In genomic region chr19:3548594-3548993, GRCh38 we compare ENCODE assay signal across 20 cellular contexts. TPM values are rescaled to one million over a fixed set of nuclear protein-coding genes. Genes with fewer than 3 reads are reported as not detected.
A peak's percentile ranks its signal among the peaks of the same experiment; 100 is the strongest.
DNase-seq lines count a peak whose midpoint lies in the region; ATAC-seq, FAIRE-seq and TF ChIP-seq lines count a peak whose summit lies in the region.
"Had no signal": no experiment of that assay in that cellular context is flagged by ENCODE, and none has a peak within 500 bp of the region (broad histone marks: within the 10 kb centered on the region; RNA-seq: fewer than 3 reads in every experiment).

No MANE protein-coding gene starts in this region.

- no peak for ATAC-seq in GM18511 (IDR thresholded peaks at IDR 0.05; ENCODE audit: unreplicated experiment)
- ATAC-seq: left lobe of liver, PC-3 had no signal

- H3K27ac Mint-ChIP-seq in activated CD4-positive, alpha-beta T cell treated with anti-CD3 and anti-CD28 coated beads, Interleukin-2, amount 10 ng/mL, durations not matched to agents 7 days and 5 days, result peak overlapping the region; percentile 5
- H3K27ac Mint-ChIP-seq in type B pancreatic cell, result peak overlapping the region; percentile 50
- H3K27ac Mint-ChIP-seq: activated naive CD4-positive, alpha-beta T cell treated with anti-CD3 and anti-CD28 coated beads, Interleukin-2, amount 50 U/mL, for 24 hours had no signal

- no peak overlapping the region for H3K4me3 Mint-ChIP-seq in activated CD4-positive, alpha-beta T cell treated with anti-CD3 and anti-CD28 coated beads, Interleukin-2, amount 10 ng/mL, durations not matched to agents 7 days and 5 days
- H3K4me3 Mint-ChIP-seq in type B pancreatic cell, result no peak overlapping the region
- H3K4me3 Mint-ChIP-seq: activated naive CD4-positive, alpha-beta T cell treated with anti-CD3 and anti-CD28 coated beads, Interleukin-2, amount 50 U/mL, for 24 hours; brain had no signal

- CTCF ChIA-PET in activated CD4-positive, alpha-beta T cell treated with anti-CD3 and anti-CD28 coated beads, Interleukin-2, amount 10 ng/mL, durations not matched to agents 7 days and 5 days (lab: Charles Lee), result interaction anchor here (0.5 to 2.0 kb wide), 3 partner anchors 8 to 456 kb away, joined by 3 to 7 read pairs (median 6); partner anchors contain the start of genes MFSD12 and TEKTIP1

- peaks cover 19% of the 10 kb centered on the region for H3K4me1 Mint-ChIP-seq in activated CD4-positive, alpha-beta T cell treated with anti-CD3 and anti-CD28 coated beads, Interleukin-2, amount 10 ng/mL, durations not matched to agents 7 days and 5 days
- no peaks in the 10 kb centered on the region for H3K4me1 Mint-ChIP-seq in type B pancreatic cell (ENCODE audit: unreplicated experiment)
- H3K4me1 Mint-ChIP-seq: brain had no signal

- in situ Hi-C loops in SK-MEL-5 (cut with HindIII; ENCODE audit: low pct_unique_long_range_greater_than_20kb, low sequenced_read_pairs), result no loop called here

- no peak for TF ChIP-seq CTCF in type B pancreatic cell (conservative IDR thresholded peaks at IDR 0.05)

- no peaks in the 10 kb centered on the region for H3K9me3 Mint-ChIP-seq in activated CD4-positive, alpha-beta T cell treated with anti-CD3 and anti-CD28 coated beads, Interleukin-2, amount 10 ng/mL, durations not matched to agents 7 days and 5 days
- H3K9me3 Mint-ChIP-seq in type B pancreatic cell, result no peaks in the 10 kb centered on the region
- H3K9me3 Mint-ChIP-seq: activated naive CD4-positive, alpha-beta T cell treated with anti-CD3 and anti-CD28 coated beads, Interleukin-2, amount 50 U/mL, for 24 hours; brain had no signal

- POLR2A ChIA-PET in activated CD4-positive, alpha-beta T cell treated with anti-CD3 and anti-CD28 coated beads, Interleukin-2, amount 10 ng/mL, durations not matched to agents 7 days and 5 days (lab: Charles Lee), result no interaction called here

- H3K27me3 Mint-ChIP-seq in activated CD4-positive, alpha-beta T cell treated with anti-CD3 and anti-CD28 coated beads, Interleukin-2, amount 10 ng/mL, durations not matched to agents 7 days and 5 days, result no peaks in the 10 kb centered on the region
- no peaks in the 10 kb centered on the region for H3K27me3 Mint-ChIP-seq in type B pancreatic cell
- H3K27me3 Mint-ChIP-seq: activated naive CD4-positive, alpha-beta T cell treated with anti-CD3 and anti-CD28 coated beads, Interleukin-2, amount 50 U/mL, for 24 hours; brain had no signal

- FAIRE-seq in urothelium cell line (lab: Jason Lieb, UNC), result no peak
- FAIRE-seq: A204.1, frontal cortex had no signal

- peaks cover 10% of the 10 kb centered on the region for H3K36me3 Mint-ChIP-seq in activated CD4-positive, alpha-beta T cell treated with anti-CD3 and anti-CD28 coated beads, Interleukin-2, amount 10 ng/mL, durations not matched to agents 7 days and 5 days (ENCODE audit: low read depth)
- H3K36me3 Mint-ChIP-seq in type B pancreatic cell, result no peaks in the 10 kb centered on the region

- DNase-seq in activated CD4-positive, alpha-beta T cell treated with anti-CD3 and anti-CD28 coated beads, Interleukin-2, amount 10 ng/mL, durations not matched to agents 7 days and 5 days, result no peak
- no peak for DNase-seq in activated CD4-positive, alpha-beta T cell treated with anti-CD3 and anti-CD28 coated beads for 48 hours
- DNase-seq in SK-MEL-5 (ENCODE audit: low read depth, low spot score), result peak; percentile 85
- DNase-seq in inferior parietal cortex (ENCODE audit: extremely low spot score), result peak; percentile 37
- no peak for DNase-seq in type B pancreatic cell (ENCODE audit: extremely low spot score, unreplicated experiment)
- no peak for DNase-seq in urothelium cell line (ENCODE audit: low spot score)
- DNase-seq in activated effector memory CD4-positive, alpha-beta T cell treated with anti-CD3 and anti-CD28 coated beads, Interleukin-2, amount 50 U/mL, for 16 hours, result no peak
- DNase-seq: dermis blood vessel endothelial cell, DMS153, NCI-H1105 treated with DMSO at 0.1 percent for 48 hours, NCI-H524 treated with DMSO at 0.1 percent for 48 hours, PC-3, stomach had no signal

RNA-seq across cellular contexts. Expression of gene MFSD12, which starts 8.8 kb away (rescaled TPM):
- total RNA-seq in activated CD4-positive, alpha-beta T cell treated with anti-CD3 and anti-CD28 coated beads, Interleukin-2, amount 10 ng/mL, durations not matched to agents 7 days and 5 days, result 10 to 100 TPM; 62.1 to 67.6 TPM
- total RNA-seq in SK-MEL-5 (2014; rRNA removed; shearing (Covaris generic)), result 2,457 and 2,669 TPM in 2 replicates
- 3,611 and 3,895 TPM in 2 replicates for polyA plus RNA-seq in SK-MEL-5 (2015; cell fraction: cytosol; rRNA removed)
- polyA plus RNA-seq in SK-MEL-5 (2015; cell fraction: nucleus; rRNA removed), result 2,394 and 2,412 TPM in 2 replicates
- total RNA-seq in type B pancreatic cell (ENCODE audit: low replicate concordance), result 74.1 and 80.9 TPM in 2 replicates

RNA-seq across cellular contexts. Expression of gene TEKTIP1, which starts 9.6 kb away (rescaled TPM):
- total RNA-seq in activated CD4-positive, alpha-beta T cell treated with anti-CD3 and anti-CD28 coated beads, Interleukin-2, amount 10 ng/mL, durations not matched to agents 7 days and 5 days, result 1 to 10 TPM; 6.5 to 8.7 TPM
- total RNA-seq in SK-MEL-5 (2014; rRNA removed; shearing (Covaris generic)), result not detected in 2 replicates
- polyA plus RNA-seq in SK-MEL-5 (2015; cell fraction: cytosol; rRNA removed), result not detected in 2 replicates
- polyA plus RNA-seq in SK-MEL-5 (2015; cell fraction: nucleus; rRNA removed), result not detected in 2 replicates
- total RNA-seq in type B pancreatic cell (ENCODE audit: low replicate concordance), result 1.3 and 3.4 TPM in 2 replicates
- total RNA-seq: dermis blood vessel endothelial cell, epithelial cell of proximal tubule, PC-3, stomach had no signal

RNA-seq across cellular contexts. Expression of gene HMG20B, which starts 24.1 kb away (rescaled TPM):
- 10 to 100 TPM; 47.8 to 54.1 TPM for total RNA-seq in activated CD4-positive, alpha-beta T cell treated with anti-CD3 and anti-CD28 coated beads, Interleukin-2, amount 10 ng/mL, durations not matched to agents 7 days and 5 days
- 550 and 588 TPM in 2 replicates for total RNA-seq in SK-MEL-5 (2014; rRNA removed; shearing (Covaris generic))
- polyA plus RNA-seq in SK-MEL-5 (2015; cell fraction: cytosol; rRNA removed), result 1,015 and 1,089 TPM in 2 replicates
- polyA plus RNA-seq in SK-MEL-5 (2015; cell fraction: nucleus; rRNA removed), result 1,678 and 1,969 TPM in 2 replicates
- 60.1 and 78.3 TPM in 2 replicates for total RNA-seq in type B pancreatic cell (ENCODE audit: low replicate concordance)

RNA-seq across cellular contexts. Expression of gene GIPC3, which starts 36.7 kb away (rescaled TPM):
- total RNA-seq in activated CD4-positive, alpha-beta T cell treated with anti-CD3 and anti-CD28 coated beads, Interleukin-2, amount 10 ng/mL, durations not matched to agents 7 days and 5 days, result under 1 TPM; 0.57 to 0.71 TPM
- 0.29 and 0.45 TPM in 2 replicates for total RNA-seq in SK-MEL-5 (2014; rRNA removed; shearing (Covaris generic))
- 0.83 and 1.2 TPM in 2 replicates for polyA plus RNA-seq in SK-MEL-5 (2015; cell fraction: cytosol; rRNA removed)
- polyA plus RNA-seq in SK-MEL-5 (2015; cell fraction: nucleus; rRNA removed), result 0.57 and 0.76 TPM in 2 replicates
- total RNA-seq in type B pancreatic cell (ENCODE audit: low replicate concordance), result 0.07 TPM in 1 of 2 replicates, not detected in the other
- total RNA-seq: epithelial cell of proximal tubule had no signal

RNA-seq across cellular contexts. Expression of gene FZR1, which starts 42.5 kb away (rescaled TPM):
- total RNA-seq in activated CD4-positive, alpha-beta T cell treated with anti-CD3 and anti-CD28 coated beads, Interleukin-2, amount 10 ng/mL, durations not matched to agents 7 days and 5 days, result 10 to 100 TPM; 78.6 to 79.3 TPM
- total RNA-seq in SK-MEL-5 (2014; rRNA removed; shearing (Covaris generic)), result 22.6 and 26.9 TPM in 2 replicates
- polyA plus RNA-seq in SK-MEL-5 (2015; cell fraction: cytosol; rRNA removed), result 30.2 and 34.6 TPM in 2 replicates
- 54.4 and 59.7 TPM in 2 replicates for polyA plus RNA-seq in SK-MEL-5 (2015; cell fraction: nucleus; rRNA removed)
- total RNA-seq in type B pancreatic cell (ENCODE audit: low replicate concordance), result 59.4 and 63.2 TPM in 2 replicates

Comparison
In these comparisons a context has a peak if more than half of its experiments do, and no peak if none do; other contexts are left out.
1. DNase-seq: peak in SK-MEL-5 (single experiment) and inferior parietal cortex (single experiment); none in activated CD4-positive, alpha-beta T cell treated with anti-CD3 and anti-CD28 coated beads, Interleukin-2, amount 10 ng/mL, durations not matched to agents 7 days and 5 days (single experiment), activated CD4-positive, alpha-beta T cell treated with anti-CD3 and anti-CD28 coated beads for 48 hours (single experiment), type B pancreatic cell (single experiment), urothelium cell line (single experiment) and activated effector memory CD4-positive, alpha-beta T cell treated with anti-CD3 and anti-CD28 coated beads, Interleukin-2, amount 50 U/mL, for 16 hours (single experiment).
2. RNA of gene MFSD12, which starts 8.8 kb away (total RNA-seq): 2,457 to 2,669 TPM in SK-MEL-5; 74.1 to 80.9 TPM in type B pancreatic cell and 62.1 to 67.6 TPM in activated CD4-positive, alpha-beta T cell treated with anti-CD3 and anti-CD28 coated beads, Interleukin-2, amount 10 ng/mL, durations not matched to agents 7 days and 5 days; every median in the first group is over 10 times any median in the second.